ENCODE assay signal across 8 cellular contexts in genomic region chr5:35618297-35618636, GRCh38. TPM values are rescaled to one million over a fixed set of nuclear protein-coding genes. Genes with fewer than 3 reads are reported as not detected.
A peak's percentile ranks its signal among the peaks of the same experiment; 100 is the strongest.
DNase-seq lines count a peak whose midpoint lies in the region; ATAC-seq and TF ChIP-seq lines count a peak whose summit lies in the region.

No MANE protein-coding gene starts in this region.

- peak overlapping the region; percentile 83 for H3K4me3 Mint-ChIP-seq in activated naive CD8-positive, alpha-beta T cell treated with anti-CD3 and anti-CD28 coated beads for 36 hours
- H3K4me3 Mint-ChIP-seq in immature natural killer cell, result peak overlapping the region; percentile 91 to 98 (median 96)
- peak overlapping the region; percentile 78 for H3K4me3 Mint-ChIP-seq in stimulated activated memory B cell treated with anti-CD40 and anti-IgM and Interleukin-4, amounts not matched to agents 10 μg/mL and 1 μg/mL and 100 μg/mL, for 72 hours

- peaks cover 26% of the 10 kb centered on the region for H3K4me1 Mint-ChIP-seq in activated naive CD8-positive, alpha-beta T cell treated with anti-CD3 and anti-CD28 coated beads for 36 hours
- H3K4me1 Mint-ChIP-seq in immature natural killer cell, result peaks cover 34 to 44% of the 10 kb centered on the region in 2 donors
- peaks cover 10% of the 10 kb centered on the region for H3K4me1 Mint-ChIP-seq in stimulated activated memory B cell treated with anti-CD40 and anti-IgM and Interleukin-4, amounts not matched to agents 10 μg/mL and 1 μg/mL and 100 μg/mL, for 72 hours

- peak overlapping the region; percentile 88 for H3K4me3 ChIP-seq in HFF-Myc (replicated peaks; ENCODE audit: low read depth, low read length)

- no peaks in the 10 kb centered on the region for H3K27me3 Mint-ChIP-seq in activated naive CD8-positive, alpha-beta T cell treated with anti-CD3 and anti-CD28 coated beads for 36 hours
- peaks cover 0 to 12% (median 2%) of the 10 kb centered on the region in 3 donors for H3K27me3 Mint-ChIP-seq in immature natural killer cell (ENCODE audit: low read depth in 3 of 3)
- H3K27me3 Mint-ChIP-seq in stimulated activated memory B cell treated with anti-CD40 and anti-IgM and Interleukin-4, amounts not matched to agents 10 μg/mL and 1 μg/mL and 100 μg/mL, for 72 hours, result peaks cover 23% of the 10 kb centered on the region

- TF ChIP-seq CTCF in HFF-Myc (IDR thresholded peaks at IDR 0.05; ENCODE audit: low read depth, low read length, missing control alignments), result no peak

- peaks cover 13% of the 10 kb centered on the region for H3K36me3 Mint-ChIP-seq in activated naive CD8-positive, alpha-beta T cell treated with anti-CD3 and anti-CD28 coated beads for 36 hours
- H3K36me3 Mint-ChIP-seq in immature natural killer cell, result peaks cover 0 to 3% (median 0%) of the 10 kb centered on the region in 3 donors
- no peaks in the 10 kb centered on the region for H3K36me3 Mint-ChIP-seq in stimulated activated memory B cell treated with anti-CD40 and anti-IgM and Interleukin-4, amounts not matched to agents 10 μg/mL and 1 μg/mL and 100 μg/mL, for 72 hours

- peaks cover 23% of the 10 kb centered on the region for H3K9me3 Mint-ChIP-seq in activated naive CD8-positive, alpha-beta T cell treated with anti-CD3 and anti-CD28 coated beads for 36 hours
- peaks cover 0 to 4% (median 0%) of the 10 kb centered on the region in 6 donors for H3K9me3 Mint-ChIP-seq in immature natural killer cell
- peaks cover 15% of the 10 kb centered on the region for H3K9me3 Mint-ChIP-seq in stimulated activated memory B cell treated with anti-CD40 and anti-IgM and Interleukin-4, amounts not matched to agents 10 μg/mL and 1 μg/mL and 100 μg/mL, for 72 hours

- ATAC-seq in stimulated activated memory B cell treated with anti-CD40 and anti-IgM and Interleukin-4, amounts not matched to agents 10 μg/mL and 1 μg/mL and 100 μg/mL, for 72 hours, result no peak
- ATAC-seq in HG02610 (IDR thresholded peaks at IDR 0.05; ENCODE audit: unreplicated experiment) (no peak), HG03097 (IDR thresholded peaks at IDR 0.05; ENCODE audit: low FRiP score, unreplicated experiment) (no peak)

- intact Hi-C loops in posterior cingulate gyrus (cut with DNase I), result loop anchor here (2.0 kb wide), 1 partner anchor 307 kb away; no protein-coding TSS in a partner anchor

- H3K27ac Mint-ChIP-seq in activated naive CD8-positive, alpha-beta T cell treated with anti-CD3 and anti-CD28 coated beads for 36 hours, result peak overlapping the region; percentile 55
- peak overlapping the region; percentile 57 to 99 (median 76) for H3K27ac Mint-ChIP-seq in immature natural killer cell
- no peak overlapping the region for H3K27ac Mint-ChIP-seq in stimulated activated memory B cell treated with anti-CD40 and anti-IgM and Interleukin-4, amounts not matched to agents 10 μg/mL and 1 μg/mL and 100 μg/mL, for 72 hours

- DNase-seq in HFF-Myc (ENCODE audit: extremely low read depth, low read depth), result no peak
- no peak for DNase-seq in activated naive CD8-positive, alpha-beta T cell treated with anti-CD3 and anti-CD28 coated beads for 36 hours
- no peak for DNase-seq in immature natural killer cell
- DNase-seq in SHP77 (lab: John Stamatoyannopoulos, UW), result no peak
- DNase-seq in posterior cingulate gyrus, result no peak

RNA-seq across cellular contexts. Expression of gene SPEF2, which starts 0.6 kb away (rescaled TPM):
- total RNA-seq in activated naive CD8-positive, alpha-beta T cell treated with anti-CD3 and anti-CD28 coated beads for 36 hours, result 1 to 10 TPM; 6.0 to 6.1 TPM
- 1 to 10 TPM; 2.2 to 5.1 (median 4.9) TPM for polyA plus RNA-seq in immature natural killer cell
